In genomic region chr11:35605691-35606090, GRCh38 we compare ENCODE assay signal across 15 cellular contexts. TPM values are rescaled to one million over a fixed set of nuclear protein-coding genes. Genes with fewer than 3 reads are reported as not detected.
DNase-seq lines count a peak whose midpoint lies in the region; ATAC-seq, FAIRE-seq and TF ChIP-seq lines count a peak whose summit lies in the region.
"Had no signal": no experiment of that assay in that cellular context is flagged by ENCODE, and none has a peak within 500 bp of the region (broad histone marks: within the 10 kb centered on the region; RNA-seq: fewer than 3 reads in every experiment).

No MANE protein-coding gene starts in this region.

- no peak overlapping the region for H3K4me3 ChIP-seq in fibroblast of mammary gland (ENCODE audit: control insufficient read depth, low read depth, low read length)
- H3K4me3 ChIP-seq: PC-9 had no signal

- H3K9me3 Mint-ChIP-seq in activated naive CD4-positive, alpha-beta T cell treated with anti-CD3 and anti-CD28 coated beads, Interleukin-2, amount 50 U/mL, for 72 hours: no peaks in the 10 kb centered on the region
- H3K9me3 Mint-ChIP-seq: activated naive CD4-positive, alpha-beta T cell treated with anti-CD3 and anti-CD28 coated beads, Interleukin-2, amount 50 U/mL, for 24 hours had no signal

- no peak for FAIRE-seq in GM12891 (lab: Jason Lieb, UNC)
- FAIRE-seq: colon had no signal

- H3K36me3 Mint-ChIP-seq in activated naive CD4-positive, alpha-beta T cell treated with anti-CD3 and anti-CD28 coated beads, Interleukin-2, amount 50 U/mL, for 72 hours: no peaks in the 10 kb centered on the region
- H3K36me3 Mint-ChIP-seq: activated naive CD4-positive, alpha-beta T cell treated with anti-CD3 and anti-CD28 coated beads, Interleukin-2, amount 50 U/mL, for 24 hours had no signal

- no peak overlapping the region for H3K27ac Mint-ChIP-seq in activated naive CD4-positive, alpha-beta T cell treated with anti-CD3 and anti-CD28 coated beads, Interleukin-2, amount 50 U/mL, for 72 hours
- H3K27ac Mint-ChIP-seq: activated naive CD4-positive, alpha-beta T cell treated with anti-CD3 and anti-CD28 coated beads, Interleukin-2, amount 50 U/mL, for 24 hours had no signal

- TF ChIP-seq CTCF in fibroblast of mammary gland (conservative IDR thresholded peaks at IDR 0.05; ENCODE audit: control insufficient read depth, insufficient read depth, low read depth, low read length): no peak

- peak; percentile 33 for DNase-seq in AG08396 (ENCODE audit: low spot score)
- DNase-seq in NCI-H69 (lab: John Stamatoyannopoulos, UW): peak; percentile 23
- peak; percentile 90 for DNase-seq in fibroblast of mammary gland (ENCODE audit: low read depth)
- DNase-seq in midbrain (lab: John Stamatoyannopoulos, UW): peak; percentile 79
- DNase-seq in GM12891 (ENCODE audit: insufficient read length, low spot score): no peak
- no peak for DNase-seq in activated naive CD4-positive, alpha-beta T cell treated with anti-CD3 and anti-CD28 coated beads, Interleukin-2, amount 50 U/mL, for 72 hours (ENCODE audit: low spot score in 2 of 2)
- DNase-seq in GM19238 (ENCODE audit: insufficient read length, low spot score): no peak
- DNase-seq: DMS153, PC-9, T-helper 1 cell had no signal

- TF ChIP-seq POLR2A in GM12891 (IDR thresholded peaks at IDR 0.05; ENCODE audit: low read depth, low read length): no peak

- ATAC-seq in activated naive CD4-positive, alpha-beta T cell treated with anti-CD3 and anti-CD28 coated beads, Interleukin-2, amount 50 U/mL, for 72 hours: no peak
- ATAC-seq in HG02642 (IDR thresholded peaks at IDR 0.05; ENCODE audit: poor library complexity, unreplicated experiment): no peak
- ATAC-seq: esophagus mucosa had no signal

TF ChIP-seq in GM12891, 5 proteins besides CTCF, POLR2A, EP300 and RAD21:
- TF ChIP-seq TAF1 (IDR thresholded peaks at IDR 0.05; ENCODE audit: low read depth, low read length) (no peak), PAX5 (IDR thresholded peaks at IDR 0.05; ENCODE audit: insufficient read depth, low read length, severe bottlenecking) (no peak), SPI1 (IDR thresholded peaks at IDR 0.05; ENCODE audit: low read depth, low read length) (no peak), POU2F2 (IDR thresholded peaks at IDR 0.05; ENCODE audit: low read depth, low read length) (no peak), POLR2AphosphoS5 (IDR thresholded peaks at IDR 0.05; ENCODE audit: low read depth, low read length) (no peak)

RNA-seq across cellular contexts. Expression of gene FJX1, which starts 12.6 kb away (rescaled TPM):
- 2.4 TPM for polyA plus RNA-seq in GM12891 (2012; ENCODE audit: low read depth, missing spikeins)
- total RNA-seq in activated naive CD4-positive, alpha-beta T cell treated with anti-CD3 and anti-CD28 coated beads, Interleukin-2, amount 50 U/mL, for 72 hours: under 1 TPM in 1 of 2 donors, not detected in 1; 0.91 TPM
- total RNA-seq: mononuclear cell had no signal

RNA-seq across cellular contexts. Expression of gene TRIM44, which starts 56.9 kb away (rescaled TPM):
- polyA plus RNA-seq in GM12891 (2012; ENCODE audit: low read depth, missing spikeins): 21.5 TPM
- total RNA-seq in activated naive CD4-positive, alpha-beta T cell treated with anti-CD3 and anti-CD28 coated beads, Interleukin-2, amount 50 U/mL, for 72 hours: 10 to 100 TPM; 17.5 to 34.9 TPM

Comparison
In these comparisons a context has a peak if more than half of its experiments do, and no peak if none do; other contexts are left out.
1. DNase-seq: peak in AG08396 (single experiment), NCI-H69 (single experiment), fibroblast of mammary gland (single experiment) and midbrain (single experiment); none in GM12891 (single experiment), activated naive CD4-positive, alpha-beta T cell treated with anti-CD3 and anti-CD28 coated beads, Interleukin-2, amount 50 U/mL, for 72 hours (0 of 2) and GM19238 (single experiment).